Comparison of ENCODE assay signal across 3 cellular contexts in genomic region chr20:24948396-24948938, GRCh38. TPM values are rescaled to one million over a fixed set of nuclear protein-coding genes. Genes with fewer than 3 reads are reported as not detected.
"Had no signal": no experiment of that assay in that cellular context is flagged by ENCODE, and none has a peak within 500 bp of the region (broad histone marks: within the 10 kb centered on the region; RNA-seq: fewer than 3 reads in every experiment).

No MANE protein-coding gene starts in this region.

RNA-seq across cellular contexts. Expression of gene CST7, which starts 0.6 kb away (rescaled TPM):
- total RNA-seq: neural crest cell, osteoblast, progenitor cell of endocrine pancreas had no signal
